In genomic region chr12:119178544-119179334, GRCh38 we compare ENCODE assay signal across 8 cellular contexts. TPM values are rescaled to one million over a fixed set of nuclear protein-coding genes. Genes with fewer than 3 reads are reported as not detected.
DNase-seq lines count a peak whose midpoint lies in the region; ATAC-seq and TF ChIP-seq lines count a peak whose summit lies in the region.

Gene HSPB8, plus strand, starts transcription at chr12:119178931. Its CDS starts 382 bp downstream, at chr12:119179313.

- H3K4me1 Mint-ChIP-seq in WTC11: peaks cover 50% of the 10 kb centered on the region

- intact Hi-C loops in heart left ventricle (cut with DNase I): loop anchor here in 3 of 10 donors (1.0 to 10.0 kb wide), 6 partner anchors 21 to 644 kb away; no protein-coding TSS in a partner anchor

- H3K9me3 ChIP-seq in heart left ventricle: no peaks in the 10 kb centered on the region

- peak within 1 kb of the TSS; percentile 78; the same call in 1 of the 2 replicates for H3K27ac Mint-ChIP-seq in WTC11

- ATAC-seq in WTC11 (peak; percentile 84), heart left ventricle (peak; percentile 90 to 94 (median 92))

- no peak for TF ChIP-seq CTCF in HFF-Myc (IDR thresholded peaks at IDR 0.05; ENCODE audit: low read depth, low read length, missing control alignments)
- TF ChIP-seq CTCF in WTC11 (IDR thresholded peaks at IDR 0.05): no peak
- no peak for TF ChIP-seq CTCF in heart left ventricle (IDR thresholded peaks at IDR 0.05)

- peak; percentile 53 to 98 for TF ChIP-seq POLR2A in heart left ventricle (IDR thresholded peaks at IDR 0.05)

- peak within 1 kb of the TSS; percentile 88 to 99 (median 96) for H3K27ac ChIP-seq in heart left ventricle

- H3K36me3 Mint-ChIP-seq in WTC11: no peaks in the 10 kb centered on the region

- no peak for DNase-seq in HFF-Myc (ENCODE audit: extremely low read depth, low read depth)
- peak; percentile 71 for DNase-seq in WTC11 (ENCODE audit: low spot score)
- peak; percentile 93 to 98 (median 94) for DNase-seq in heart left ventricle
- DNase-seq in pons (ENCODE audit: low spot score): peak; percentile 55
- no peak for DNase-seq in cerebellar nuclear complex (lab: John Stamatoyannopoulos, UW)
- no peak for DNase-seq in NCI-H345 (lab: John Stamatoyannopoulos, UW)
- no peak for DNase-seq in amniotic stem cell (lab: John Stamatoyannopoulos, UW)
- DNase-seq in dedifferentiated amniotic fluid mesenchymal stem cell (ENCODE audit: extremely low spot score): no peak

- 2 to 3% (median 2%) methylated on average over 16 to 33 of the region's 33 CpGs for whole genome bisulfite sequencing in heart left ventricle, 4 donors

- H3K9me3 Mint-ChIP-seq in WTC11: no peaks in the 10 kb centered on the region

- H3K36me3 ChIP-seq in heart left ventricle: no peaks in the 10 kb centered on the region

- POLR2A ChIA-PET in WTC11 (lab: Charles Lee): interaction anchor here (0.7 to 2.5 kb wide), 3 partner anchors 22 to 118 kb away, joined by 3 to 14 read pairs (median 3); no protein-coding TSS in a partner anchor

- no peaks in the 10 kb centered on the region for H3K27me3 Mint-ChIP-seq in WTC11 (ENCODE audit: low read depth)

- no peaks in the 10 kb centered on the region for H3K27me3 ChIP-seq in heart left ventricle

- peaks cover 0 to 40% (median 19%) of the 10 kb centered on the region in 12 donors for H3K4me1 ChIP-seq in heart left ventricle

- peak within 1 kb of the TSS; percentile 58 for H3K4me3 Mint-ChIP-seq in WTC11

- CTCF ChIA-PET in WTC11 (lab: Charles Lee): interaction anchor here (0.9 to 2.8 kb wide), 11 partner anchors 23 to 464 kb away, joined by 3 to 24 read pairs (median 4); no protein-coding TSS in a partner anchor

- H3K4me3 ChIP-seq in HFF-Myc (replicated peaks; ENCODE audit: low read depth, low read length) (peak within 1 kb of the TSS; percentile 21; the same call in 1 of the 2 replicates), heart left ventricle (peak within 1 kb of the TSS; percentile 53 to 83 (median 72))

TF ChIP-seq in WTC11, 78 proteins besides CTCF, POLR2A, EP300 and RAD21:
- TF ChIP-seq MAX (CRISPR knock-in tag; IDR thresholded peaks at IDR 0.05) (peak; percentile 20; the same call in 1 of the 2 replicates), AFF4 (CRISPR knock-in tag; IDR thresholded peaks at IDR 0.05; ENCODE audit: borderline replicate concordance) (no peak), CREB1 (CRISPR knock-in tag; IDR thresholded peaks at IDR 0.05) (no peak), E2F5 (CRISPR knock-in tag; IDR thresholded peaks at IDR 0.05) (no peak), ATF1 (CRISPR knock-in tag; IDR thresholded peaks at IDR 0.05) (no peak), ZNF232 (CRISPR knock-in tag; IDR thresholded peaks at IDR 0.05) (no peak), MYBL2 (CRISPR knock-in tag; IDR thresholded peaks at IDR 0.05) (no peak)
- TF ChIP-seq, protein P1, sequence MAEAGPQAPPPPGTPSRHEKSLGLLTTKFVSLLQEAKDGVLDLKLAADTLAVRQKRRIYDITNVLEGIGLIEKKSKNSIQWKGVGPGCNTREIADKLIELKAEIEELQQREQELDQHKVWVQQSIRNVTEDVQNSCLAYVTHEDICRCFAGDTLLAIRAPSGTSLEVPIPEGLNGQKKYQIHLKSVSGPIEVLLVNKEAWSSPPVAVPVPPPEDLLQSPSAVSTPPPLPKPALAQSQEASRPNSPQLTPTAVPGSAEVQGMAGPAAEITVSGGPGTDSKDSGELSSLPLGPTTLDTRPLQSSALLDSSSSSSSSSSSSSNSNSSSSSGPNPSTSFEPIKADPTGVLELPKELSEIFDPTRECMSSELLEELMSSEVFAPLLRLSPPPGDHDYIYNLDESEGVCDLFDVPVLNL (CRISPR knock-in tag; IDR thresholded peaks at IDR 0.05; ENCODE audit: borderline replicate concordance, low read depth): no peak

RNA-seq across cellular contexts. Expression of gene HSPB8, which starts in this region (rescaled TPM):
- total RNA-seq in WTC11 (2021) (6.7 to 7.6 TPM (median 7.6 TPM) in 3 replicates), heart left ventricle (100 to 1,000 TPM; 417 to 662 (median 558) TPM)
- 100 to 1,000 TPM; 446 to 523 TPM for polyA plus RNA-seq in heart left ventricle

Comparison
In these comparisons a context has a peak if more than half of its experiments do, and no peak if none do; other contexts are left out.
1. RNA of gene HSPB8 (total RNA-seq): 417 to 662 TPM in heart left ventricle; 6.7 to 7.6 TPM in WTC11; every median in the first group is over 10 times any median in the second.
2. DNase-seq: peak in WTC11 (single experiment), heart left ventricle (5 of 5) and pons (single experiment); none in HFF-Myc (single experiment), cerebellar nuclear complex (0 of 2), NCI-H345 (single experiment), amniotic stem cell (single experiment) and dedifferentiated amniotic fluid mesenchymal stem cell (single experiment).